Comparison of ENCODE assay signal across 8 cellular contexts in genomic region chr10:26486304-26486703, GRCh38. TPM values are rescaled to one million over a fixed set of nuclear protein-coding genes. Genes with fewer than 3 reads are reported as not detected.
A peak's percentile ranks its signal among the peaks of the same experiment; 100 is the strongest.
DNase-seq lines count a peak whose midpoint lies in the region; ATAC-seq and TF ChIP-seq lines count a peak whose summit lies in the region.

No MANE protein-coding gene starts in this region.

- ATAC-seq in central memory CD8-positive, alpha-beta T cell (replicated peaks; ENCODE audit: extremely low read depth, poor library complexity, severe bottlenecking): no peak
- ATAC-seq in naive B cell (ENCODE audit: low read depth in 2 of 2): no peak
- no peak for ATAC-seq in GM21515 (IDR thresholded peaks at IDR 0.05; ENCODE audit: unreplicated experiment)

- intact Hi-C loops in testis (cut with DNase I; ENCODE audit: low total_unique reads) (no loop called here), posterior vena cava (cut with DNase I) (no loop called here)

- DNase-seq in AG09319 (ENCODE audit: extremely low read depth, low read depth): peak; percentile 91
- DNase-seq in HT1080 (ENCODE audit: low read depth): peak; percentile 79
- no peak for DNase-seq in central memory CD8-positive, alpha-beta T cell (ENCODE audit: low spot score in 2 of 2)
- DNase-seq in naive B cell: no peak
- DNase-seq in testis: no peak
- no peak for DNase-seq in epidermal melanocyte (ENCODE audit: insufficient read length, low spot score)
- no peak for DNase-seq in posterior vena cava (ENCODE audit: low spot score)

- no peak overlapping the region for H3K27ac ChIP-seq in testis

- no peaks in the 10 kb centered on the region for H3K27me3 ChIP-seq in testis

- no peaks in the 10 kb centered on the region for H3K9me3 Mint-ChIP-seq in central memory CD8-positive, alpha-beta T cell
- no peaks in the 10 kb centered on the region for H3K9me3 Mint-ChIP-seq in naive B cell

- H3K36me3 ChIP-seq in testis (ENCODE audit: low read depth, missing control alignments): no peaks in the 10 kb centered on the region

- H3K27me3 Mint-ChIP-seq in central memory CD8-positive, alpha-beta T cell: no peaks in the 10 kb centered on the region
- H3K27me3 Mint-ChIP-seq in naive B cell: no peaks in the 10 kb centered on the region

- H3K4me3 Mint-ChIP-seq in central memory CD8-positive, alpha-beta T cell: peak overlapping the region; percentile 52
- H3K4me3 Mint-ChIP-seq in naive B cell: peak overlapping the region in 1 of 8 donors; percentile 55

- peaks cover 63% of the 10 kb centered on the region for H3K4me1 Mint-ChIP-seq in central memory CD8-positive, alpha-beta T cell
- H3K4me1 Mint-ChIP-seq in naive B cell: peaks cover 55 to 74% (median 60%) of the 10 kb centered on the region in 3 donors

- H3K36me3 Mint-ChIP-seq in central memory CD8-positive, alpha-beta T cell (ENCODE audit: insufficient read depth): peaks cover 21% of the 10 kb centered on the region
- H3K36me3 Mint-ChIP-seq in naive B cell: peaks cover 0 to 8% of the 10 kb centered on the region in 2 donors

- H3K4me3 ChIP-seq in testis: no peak overlapping the region

- 88 to 91% methylated on average over 7 of the region's 7 CpGs for WGBS in testis, 2 donors

- H3K4me1 ChIP-seq in testis: no peaks in the 10 kb centered on the region

- no peak for TF ChIP-seq POLR2A in testis (IDR thresholded peaks at IDR 0.05)

- no peaks in the 10 kb centered on the region for H3K9me3 ChIP-seq in testis

- H3K27ac Mint-ChIP-seq in central memory CD8-positive, alpha-beta T cell (ENCODE audit: low read depth): peak overlapping the region; percentile 91
- H3K27ac Mint-ChIP-seq in naive B cell: peak overlapping the region in 5 of 6 donors; percentile 23 to 57 (median 48)

- no peak for TF ChIP-seq CTCF in AG09319 (IDR thresholded peaks at IDR 0.05; ENCODE audit: low read depth, low read length)
- no peak for TF ChIP-seq CTCF in testis (IDR thresholded peaks at IDR 0.05)

RNA-seq across cellular contexts. Expression of gene APBB1IP, which starts 48.2 kb away (rescaled TPM):
- total RNA-seq in HT1080 (2014; rRNA removed; shearing (Covaris generic)): not detected in 2 replicates
- 0.06 TPM in 1 of 2 replicates, not detected in the other for polyA plus RNA-seq in HT1080 (2015; cell fraction: cytosol; rRNA removed)
- not detected in 2 replicates for polyA plus RNA-seq in HT1080 (2015; cell fraction: nucleus; rRNA removed)
- 10 to 100 TPM; 40.1 to 76.1 (median 45.0) TPM for polyA plus RNA-seq in naive B cell (ENCODE audit: low read depth in 6 of 6)
- total RNA-seq in testis: 1 to 10 TPM in 1 of 2 donors, under 1 TPM in 1; 0.55 to 2.0 TPM
- polyA plus RNA-seq in testis (ENCODE audit: insufficient read depth, low read depth, low replicate concordance): 3.0 TPM
- 10 to 100 TPM in 1 of 2 donors, 1 to 10 TPM in 1; 8.4 to 20.5 TPM for total RNA-seq in posterior vena cava

Comparison
In these comparisons a context has a peak if more than half of its experiments do, and no peak if none do; other contexts are left out.
1. DNase-seq: peak in AG09319 (single experiment) and HT1080 (single experiment); none in central memory CD8-positive, alpha-beta T cell (0 of 2), naive B cell (single experiment), testis (single experiment), epidermal melanocyte (single experiment) and posterior vena cava (single experiment).